ENCODE assay signal across 11 cellular contexts in the genomic region with DNA sequence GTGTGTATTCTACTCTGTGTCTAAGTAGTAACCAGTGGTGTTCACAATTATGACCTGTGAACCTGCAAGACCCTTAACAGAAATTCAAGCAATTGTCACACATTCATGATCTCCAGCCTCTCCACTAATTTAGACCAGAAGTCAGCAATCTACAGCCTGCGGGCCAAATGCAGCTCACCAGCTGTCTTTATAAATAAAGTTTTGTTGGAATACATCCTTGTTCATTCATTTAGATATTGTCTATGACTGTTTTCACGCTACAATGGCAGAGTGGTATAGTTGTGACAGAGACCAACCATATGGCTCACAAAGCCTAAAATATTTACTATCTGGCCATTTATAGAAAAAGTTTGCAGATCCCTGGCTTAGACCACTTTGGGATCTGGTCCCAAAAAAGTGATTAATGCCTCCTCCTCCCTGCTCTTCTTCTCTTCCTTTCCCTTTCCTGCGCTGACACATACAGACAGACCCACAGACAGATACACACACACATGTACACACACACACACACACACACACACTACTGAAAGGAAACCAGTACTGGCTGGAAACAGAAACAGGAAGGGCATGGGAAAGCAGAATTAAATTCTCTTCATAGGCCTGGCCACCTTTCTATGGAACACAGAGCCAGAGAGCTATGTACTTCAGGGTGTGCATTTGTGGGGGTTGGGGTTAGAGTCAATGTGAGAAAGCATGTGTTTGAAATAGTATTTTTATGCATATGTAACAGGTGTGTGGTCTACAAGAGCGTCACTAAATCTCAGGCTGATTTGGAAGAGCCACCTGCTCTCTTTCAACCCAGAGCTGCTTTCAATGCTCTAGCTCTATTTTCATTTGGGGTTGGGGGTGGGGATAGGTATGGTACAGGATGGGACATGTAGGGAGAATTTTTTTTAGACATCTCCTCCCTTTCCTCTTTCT.
DNase-seq lines count a peak whose midpoint lies in the region; ATAC-seq and TF ChIP-seq lines count a peak whose summit lies in the region.
"Had no signal": no experiment of that assay in that cellular context is flagged by ENCODE, and none has a peak within 500 bp of the region (broad histone marks: within the 10 kb centered on the region; RNA-seq: fewer than 3 reads in every experiment).

No MANE protein-coding gene starts in this region.

- H3K4me3 ChIP-seq in fibroblast of pulmonary artery (replicated peaks; ENCODE audit: low read depth, low read length) = no peak overlapping the region
- H3K4me3 ChIP-seq: coronary artery, GM23338 had no signal

- ATAC-seq in GM18867 (IDR thresholded peaks at IDR 0.05; ENCODE audit: unreplicated experiment) (peak; percentile 75), GM21619 (IDR thresholded peaks at IDR 0.05; ENCODE audit: unreplicated experiment) (peak; percentile 78), HG03469 (IDR thresholded peaks at IDR 0.05; ENCODE audit: unreplicated experiment) (peak; percentile 54)
- ATAC-seq: GM23338 had no signal

- no peak for TF ChIP-seq CTCF in fibroblast of pulmonary artery (IDR thresholded peaks at IDR 0.05; ENCODE audit: low read length, missing control alignments)

- DNase-seq in fibroblast of pulmonary artery (ENCODE audit: low read depth) (peak; percentile 37), NOMO-1 (lab: John Stamatoyannopoulos, UW; ENCODE audit: unreplicated experiment in 2 of 2) (no peak), DMS114 treated with DMSO at 0.1 percent for 48 hours (lab: John Stamatoyannopoulos, UW; ENCODE audit: unreplicated experiment) (no peak), NCI-H69 (lab: John Stamatoyannopoulos, UW) (no peak), GOT3 (lab: John Stamatoyannopoulos, UW) (no peak)
- DNase-seq: NCI-H2081 had no signal
